17 cellular contexts compared by ENCODE assay signal in the genomic region with DNA sequence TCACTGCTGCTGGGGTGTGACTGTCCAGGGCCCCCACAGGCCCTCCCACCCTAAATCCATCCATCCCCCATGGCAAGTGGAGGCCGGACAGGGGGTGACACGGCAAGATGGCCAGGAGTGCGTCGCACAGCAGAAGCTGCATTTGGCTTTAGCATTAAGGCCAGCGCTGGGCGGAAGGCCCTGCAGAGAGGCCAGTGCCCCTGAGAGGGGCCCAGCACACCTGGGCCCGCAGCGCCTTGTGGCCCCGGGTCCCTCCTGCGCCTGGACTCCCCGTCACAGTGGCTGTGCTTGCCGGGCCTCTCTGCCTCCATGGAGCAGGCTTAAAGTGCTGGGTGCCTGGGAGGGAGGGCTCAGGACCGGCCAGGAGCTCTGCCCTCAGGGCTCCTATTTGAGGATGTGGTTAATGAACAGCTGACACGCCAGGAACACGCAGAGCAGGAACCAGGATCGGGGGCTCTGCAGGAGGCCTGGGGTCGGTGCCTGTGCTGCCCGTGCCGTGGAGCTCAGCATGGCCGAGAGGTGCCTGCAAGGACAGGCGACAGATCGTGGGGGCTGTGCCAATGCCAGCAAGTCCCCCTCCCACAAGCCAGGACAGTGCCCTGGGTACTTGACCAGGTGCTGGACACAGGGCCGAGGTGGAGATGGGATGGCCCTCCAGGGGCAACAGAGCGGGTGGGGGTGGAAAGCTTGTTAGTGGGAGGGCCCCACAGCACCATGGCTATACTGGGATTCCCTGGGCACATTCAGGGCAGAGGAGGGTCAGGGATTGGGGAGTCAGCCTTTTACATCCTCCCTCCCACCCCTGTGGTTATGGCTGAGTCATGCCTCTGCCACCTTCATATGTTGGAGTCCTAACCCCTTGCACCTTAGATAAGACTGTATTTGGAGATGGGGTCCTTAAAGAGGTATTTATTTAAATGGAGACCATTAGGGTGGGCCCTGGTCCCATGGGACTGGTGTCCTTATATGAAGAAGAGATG. TPM values are rescaled to one million over a fixed set of nuclear protein-coding genes. Genes with fewer than 3 reads are reported as not detected.
A peak's percentile ranks its signal among the peaks of the same experiment; 100 is the strongest.
DNase-seq lines count a peak whose midpoint lies in the region; FAIRE-seq and TF ChIP-seq lines count a peak whose summit lies in the region.
"Had no signal": no experiment of that assay in that cellular context is flagged by ENCODE, and none has a peak within 500 bp of the region (broad histone marks: within the 10 kb centered on the region; RNA-seq: fewer than 3 reads in every experiment).

No MANE protein-coding gene starts in this region.

- in situ Hi-C loops in GM13977 (cut with MboI; ENCODE audit: low pct_unique_long_range_greater_than_20kb, low sequenced_read_pairs, unreplicated experiment), result no loop called here

- H3K4me3 ChIP-seq in NB4 (ENCODE audit: low read depth, low read length) (no peak overlapping the region), bronchial epithelial cell (ENCODE audit: low read depth, low read length) (no peak overlapping the region)
- H3K4me3 ChIP-seq: coronary artery, neural progenitor cell, thoracic aorta had no signal

- no peak for TF ChIP-seq POLR2A in NB4 (IDR thresholded peaks at IDR 0.05; ENCODE audit: extremely low read depth, insufficient read length)

- TF ChIP-seq CTCF in GM13977 (IDR thresholded peaks at IDR 0.05; ENCODE audit: extremely low read depth, insufficient read depth, missing control alignments), result no peak
- TF ChIP-seq CTCF in NB4 (IDR thresholded peaks at IDR 0.05; ENCODE audit: low read depth, low read length), result no peak
- TF ChIP-seq CTCF in bronchial epithelial cell (IDR thresholded peaks at IDR 0.05; ENCODE audit: insufficient read depth, low read length, severe bottlenecking), result no peak

- peaks cover 7% of the 10 kb centered on the region for H3K36me3 ChIP-seq in bronchial epithelial cell (ENCODE audit: control insufficient read depth, insufficient read depth, low read length)
- H3K36me3 ChIP-seq: neural progenitor cell had no signal

- FAIRE-seq in bronchial epithelial cell (lab: Jason Lieb, UNC), result no peak

- DNase-seq in GM13977 (ENCODE audit: low spot score) (peak; percentile 10), NB4 (ENCODE audit: low read depth) (peak; percentile 75), bronchial epithelial cell (ENCODE audit: low read depth) (peak; percentile 47), renal cortical epithelial cell (ENCODE audit: low read depth) (peak; percentile 30), NCI-H2196 treated with DMSO at 0.1 percent for 48 hours (lab: John Stamatoyannopoulos, UW; ENCODE audit: unreplicated experiment) (no peak), NCI-H2171 treated with DMSO at 0.1 percent for 48 hours (lab: John Stamatoyannopoulos, UW) (no peak)
- DNase-seq in activated naive CD4-positive, alpha-beta T cell treated with Interleukin-2 at 50 U/mL for 16 hours, result no peak
- DNase-seq: activated CD4-positive, alpha-beta memory T cell treated with anti-CD3 and anti-CD28 coated beads for 36 hours; erythroblast; glutamatergic neuron; NCI-H146; NCI-H446; right cardiac atrium; stimulated activated CD4-positive, alpha-beta T cell treated with anti-CD3 and anti-CD28 coated beads, Interleukin-2, amount 100 ng/mL, for 24 hours had no signal

- H3K27me3 ChIP-seq in bronchial epithelial cell (ENCODE audit: control insufficient read depth, insufficient read depth, low read length), result no peaks in the 10 kb centered on the region
- H3K27me3 ChIP-seq: neural progenitor cell had no signal

RNA-seq across cellular contexts. Expression of gene CARS1, which starts 30.9 kb away (rescaled TPM):
- total RNA-seq in bronchial epithelial cell (113 and 125 TPM in 2 replicates), renal cortical epithelial cell (52.4 and 63.7 TPM in 2 replicates)

Comparison
In these comparisons a context has a peak if more than half of its experiments do, and no peak if none do; other contexts are left out.
1. DNase-seq: peak in GM13977 (single experiment), NB4 (single experiment), bronchial epithelial cell (single experiment) and renal cortical epithelial cell (single experiment); none in activated naive CD4-positive, alpha-beta T cell treated with Interleukin-2 at 50 U/mL for 16 hours (single experiment), NCI-H2196 treated with DMSO at 0.1 percent for 48 hours (single experiment) and NCI-H2171 treated with DMSO at 0.1 percent for 48 hours (single experiment).